Comparison of ENCODE assay signal across 1 cellular context in the genomic region with DNA sequence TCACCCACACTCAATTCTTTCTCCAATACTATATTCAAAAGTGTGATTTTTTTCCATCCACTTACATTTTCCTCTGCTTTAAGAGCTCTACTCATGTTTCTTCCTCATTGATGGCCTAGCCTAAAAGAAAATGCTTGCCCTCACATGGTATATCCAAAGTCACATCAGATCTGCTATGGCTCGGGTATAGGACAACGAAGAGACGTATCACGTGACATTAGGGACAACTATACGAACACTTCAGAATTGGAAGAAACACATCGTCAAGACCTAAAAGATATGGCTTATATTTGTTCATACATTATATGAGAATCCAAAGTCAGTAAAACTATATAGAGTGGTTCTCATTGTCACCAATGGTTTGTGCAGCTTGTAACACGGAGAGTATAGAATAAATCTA.
TF ChIP-seq lines count a peak whose summit lies in the region.

No MANE protein-coding gene starts in this region.

TF ChIP-seq in K562, 482 proteins besides CTCF, POLR2A, EP300 and RAD21:
- no peak for TF ChIP-seq ZBTB26 (CRISPR knock-in tag; IDR thresholded peaks at IDR 0.05)
- no peak for TF ChIP-seq ZBTB12 (CRISPR knock-in tag; IDR thresholded peaks at IDR 0.05)
- TF ChIP-seq ZNF23 (CRISPR knock-in tag; IDR thresholded peaks at IDR 0.05): no peak
- no peak for TF ChIP-seq SAFB2 (IDR thresholded peaks at IDR 0.05; ENCODE audit: borderline replicate concordance, low read depth, low read length, severe bottlenecking)
- TF ChIP-seq MYBL2 (IDR thresholded peaks at IDR 0.05; ENCODE audit: low read depth): no peak
- no peak for TF ChIP-seq MYBL2 (CRISPR knock-in tag; IDR thresholded peaks at IDR 0.05; ENCODE audit: borderline replicate concordance)
- no peak for TF ChIP-seq ZNF347 (CRISPR knock-in tag; IDR thresholded peaks at IDR 0.05; ENCODE audit: low read depth)
- TF ChIP-seq ILF3 (IDR thresholded peaks at IDR 0.05; ENCODE audit: borderline replicate concordance): no peak
- TF ChIP-seq RAD51 (IDR thresholded peaks at IDR 0.05; ENCODE audit: borderline replicate concordance, low read depth): peak; percentile 54
- TF ChIP-seq UBTF (IDR thresholded peaks at IDR 0.05; ENCODE audit: borderline replicate concordance in 1 of 2, low read depth in 2 of 2, low read length in 2 of 2): no peak
- TF ChIP-seq CHD1 (IDR thresholded peaks at IDR 0.05; ENCODE audit: low read length): no peak
- no peak for TF ChIP-seq ZBTB2 (IDR thresholded peaks at IDR 0.05)
- TF ChIP-seq ZFP30 (CRISPR knock-in tag; IDR thresholded peaks at IDR 0.05; ENCODE audit: borderline replicate concordance): no peak
- no peak for TF ChIP-seq HCFC1 (IDR thresholded peaks at IDR 0.05; ENCODE audit: low read depth, low read length)
- no peak for TF ChIP-seq KLF1 (tag; IDR thresholded peaks at IDR 0.05)
- TF ChIP-seq CBFA2T2 (conservative IDR thresholded peaks at IDR 0.05): peak; percentile 18; the same call in 1 of the 2 replicates
- TF ChIP-seq GTF3C2 (IDR thresholded peaks at IDR 0.05; ENCODE audit: borderline replicate concordance, extremely low read depth, insufficient read length): no peak
- TF ChIP-seq ELF2 (CRISPR knock-in tag; IDR thresholded peaks at IDR 0.05): no peak
- TF ChIP-seq ESRRA (IDR thresholded peaks at IDR 0.05; ENCODE audit: borderline replicate concordance, low read depth): no peak
- peak; percentile 93 for TF ChIP-seq TFE3 (CRISPR knock-in tag; IDR thresholded peaks at IDR 0.05)
- TF ChIP-seq ZNF75A (CRISPR knock-in tag; IDR thresholded peaks at IDR 0.05): no peak
- no peak for TF ChIP-seq KAT2B (IDR thresholded peaks at IDR 0.05; ENCODE audit: low read depth, low read length)
- no peak for TF ChIP-seq NFYB (IDR thresholded peaks at IDR 0.05; ENCODE audit: extremely low read depth, insufficient read length)
- TF ChIP-seq MTA3 (IDR thresholded peaks at IDR 0.05; ENCODE audit: borderline replicate concordance): no peak
TF ChIP-seq in K562: peak in this region for 3.
